ENCODE assay signal across 14 cellular contexts in genomic region chr6:40695114-40695513, GRCh38.
DNase-seq lines count a peak whose midpoint lies in the region; ATAC-seq and TF ChIP-seq lines count a peak whose summit lies in the region.
"Had no signal": no experiment of that assay in that cellular context is flagged by ENCODE, and none has a peak within 500 bp of the region (broad histone marks: within the 10 kb centered on the region; RNA-seq: fewer than 3 reads in every experiment).

No MANE protein-coding gene starts in this region.

- no peaks in the 10 kb centered on the region for H3K9me3 Mint-ChIP-seq in CD4-positive, alpha-beta T cell
- no peaks in the 10 kb centered on the region for H3K9me3 Mint-ChIP-seq in activated naive CD8-positive, alpha-beta T cell treated with anti-CD3 and anti-CD28 coated beads, Interleukin-2, amount 50 U/mL, for 24 hours
- H3K9me3 Mint-ChIP-seq: T-helper 1 cell treated with Interleukin-12 subunit alpha and Interleukin-12 subunit beta and Interleukin-4 antibody, amounts not matched to agents 30 μg/mL and 1 μg/mL, for 36 hours had no signal

- H3K4me1 ChIP-seq in Loucy (ENCODE audit: insufficient read depth, low read length, poor library complexity, severe bottlenecking): peaks cover under 1% of the 10 kb centered on the region
- H3K4me1 ChIP-seq in left lung: no peaks in the 10 kb centered on the region
- H3K4me1 ChIP-seq: breast epithelium, testis had no signal

- no peak overlapping the region for H3K9ac ChIP-seq in Loucy (ENCODE audit: low read depth, low read length, poor library complexity, severe bottlenecking)

- H3K27ac ChIP-seq in left lung: no peak overlapping the region
- no peak overlapping the region for H3K27ac ChIP-seq in CD4-positive, alpha-beta T cell (ENCODE audit: low read depth, low read length)
- H3K27ac ChIP-seq: breast epithelium, skin epidermis, testis had no signal

- peak; percentile 21 for ATAC-seq in left lung
- ATAC-seq in CD4-positive, alpha-beta T cell (ENCODE audit: poor library complexity): no peak
- no peak for ATAC-seq in GM21528 (IDR thresholded peaks at IDR 0.05; ENCODE audit: low FRiP score, unreplicated experiment)
- no peak for ATAC-seq in activated naive CD8-positive, alpha-beta T cell treated with anti-CD3 and anti-CD28 coated beads, Interleukin-2, amount 50 U/mL, for 24 hours

- no peaks in the 10 kb centered on the region for H3F3A ChIP-seq in Loucy (ENCODE audit: low read depth)

- H3K36me3 Mint-ChIP-seq in CD4-positive, alpha-beta T cell (ENCODE audit: low read depth): no peaks in the 10 kb centered on the region
- H3K36me3 Mint-ChIP-seq in activated naive CD8-positive, alpha-beta T cell treated with anti-CD3 and anti-CD28 coated beads, Interleukin-2, amount 50 U/mL, for 24 hours (ENCODE audit: low read depth): no peaks in the 10 kb centered on the region

- H3K4me2 ChIP-seq in Loucy (ENCODE audit: low read depth, low read length, poor library complexity, severe bottlenecking): no peak overlapping the region

- POLR2A ChIA-PET in CD4-positive, alpha-beta T cell (lab: Charles Lee): no interaction called here

- H3K4me3 ChIP-seq in Loucy (ENCODE audit: low read length, poor library complexity, severe bottlenecking) (no peak overlapping the region), left lung (no peak overlapping the region)
- H3K4me3 ChIP-seq: breast epithelium, skin epidermis, testis had no signal

- DNase-seq in DMS79 treated with DMSO at 0.1 percent for 48 hours (lab: John Stamatoyannopoulos, UW): peak; percentile 53
- peak; percentile 7 for DNase-seq in SK-MEL-5 (ENCODE audit: low read depth, low spot score)
- DNase-seq in left lung: no peak
- no peak for DNase-seq in CD4-positive, alpha-beta T cell
- no peak for DNase-seq in activated naive CD8-positive, alpha-beta T cell treated with anti-CD3 and anti-CD28 coated beads, Interleukin-2, amount 50 U/mL, for 24 hours
- DNase-seq: activated CD4-positive, alpha-beta T cell treated with anti-CD3 and anti-CD28 coated beads, Interleukin-2, amount 50 U/mL, for 4 hours; activated gamma-delta T cell; GOT3; testis had no signal

- in situ Hi-C loops in SK-MEL-5 (cut with HindIII; ENCODE audit: low pct_unique_long_range_greater_than_20kb, low sequenced_read_pairs): no loop called here

- no peak overlapping the region for H3K4me3 Mint-ChIP-seq in CD4-positive, alpha-beta T cell
- H3K4me3 Mint-ChIP-seq in activated naive CD8-positive, alpha-beta T cell treated with anti-CD3 and anti-CD28 coated beads, Interleukin-2, amount 50 U/mL, for 24 hours: no peak overlapping the region
- H3K4me3 Mint-ChIP-seq: T-helper 1 cell treated with Interleukin-12 subunit alpha and Interleukin-12 subunit beta and Interleukin-4 antibody, amounts not matched to agents 30 μg/mL and 1 μg/mL, for 36 hours had no signal

- H3K79me2 ChIP-seq in Loucy (ENCODE audit: insufficient read depth, low read length): no peaks in the 10 kb centered on the region

- H3K27me3 ChIP-seq in Loucy (ENCODE audit: insufficient read depth, low read length, poor library complexity, severe bottlenecking): no peaks in the 10 kb centered on the region
- no peaks in the 10 kb centered on the region for H3K27me3 ChIP-seq in left lung
- no peaks in the 10 kb centered on the region for H3K27me3 ChIP-seq in CD4-positive, alpha-beta T cell (ENCODE audit: control insufficient read depth, insufficient read depth, low read length)
- H3K27me3 ChIP-seq: breast epithelium, testis had no signal

- H3K27ac Mint-ChIP-seq in CD4-positive, alpha-beta T cell: no peak overlapping the region
- no peak overlapping the region for H3K27ac Mint-ChIP-seq in activated naive CD8-positive, alpha-beta T cell treated with anti-CD3 and anti-CD28 coated beads, Interleukin-2, amount 50 U/mL, for 24 hours
- H3K27ac Mint-ChIP-seq: T-helper 1 cell treated with Interleukin-12 subunit alpha and Interleukin-12 subunit beta and Interleukin-4 antibody, amounts not matched to agents 30 μg/mL and 1 μg/mL, for 36 hours had no signal

- no peak for TF ChIP-seq CTCF in Loucy (conservative IDR thresholded peaks at IDR 0.05; ENCODE audit: low read length)
- TF ChIP-seq CTCF in left lung (IDR thresholded peaks at IDR 0.05): no peak
- no peak for TF ChIP-seq CTCF in CD4-positive, alpha-beta T cell (IDR thresholded peaks at IDR 0.05)

- H4K20me1 ChIP-seq in Loucy (ENCODE audit: insufficient read depth, low read length, poor library complexity, severe bottlenecking): no peaks in the 10 kb centered on the region

- intact Hi-C loops in left lung (cut with DNase I): no loop called here
- intact Hi-C loops in CD4-positive, alpha-beta T cell (cut with DNase I, micrococcal nuclease): no loop called here

- H3K9me3 ChIP-seq in Loucy (ENCODE audit: insufficient read depth, low read depth, low read length) (no peaks in the 10 kb centered on the region), left lung (no peaks in the 10 kb centered on the region)
- H3K9me3 ChIP-seq in CD4-positive, alpha-beta T cell (ENCODE audit: control insufficient read depth, low read length): no peaks in the 10 kb centered on the region
- H3K9me3 ChIP-seq: breast epithelium, testis had no signal

- H3K27me3 Mint-ChIP-seq in CD4-positive, alpha-beta T cell: peaks cover 5% of the 10 kb centered on the region
- H3K27me3 Mint-ChIP-seq in activated naive CD8-positive, alpha-beta T cell treated with anti-CD3 and anti-CD28 coated beads, Interleukin-2, amount 50 U/mL, for 24 hours: no peaks in the 10 kb centered on the region

- CTCF ChIA-PET in CD4-positive, alpha-beta T cell (lab: Charles Lee): no interaction called here

- H3K4me1 Mint-ChIP-seq in CD4-positive, alpha-beta T cell (ENCODE audit: low read depth): no peaks in the 10 kb centered on the region
- H3K4me1 Mint-ChIP-seq in activated naive CD8-positive, alpha-beta T cell treated with anti-CD3 and anti-CD28 coated beads, Interleukin-2, amount 50 U/mL, for 24 hours: no peaks in the 10 kb centered on the region

- peak overlapping the region; percentile 22 for H2AFZ ChIP-seq in Loucy (ENCODE audit: low read length)

- no peaks in the 10 kb centered on the region for H3K9me2 ChIP-seq in Loucy (replicated peaks; ENCODE audit: low read depth, low read length)

- H3K36me3 ChIP-seq in Loucy (ENCODE audit: insufficient read depth, low read length) (no peaks in the 10 kb centered on the region), left lung (no peaks in the 10 kb centered on the region)
- H3K36me3 ChIP-seq: breast epithelium had no signal

Comparison
In these comparisons a context has a peak if more than half of its experiments do, and no peak if none do; other contexts are left out.
1. DNase-seq: peak in DMS79 treated with DMSO at 0.1 percent for 48 hours (single experiment) and SK-MEL-5 (single experiment); none in left lung (0 of 2), CD4-positive, alpha-beta T cell (0 of 10) and activated naive CD8-positive, alpha-beta T cell treated with anti-CD3 and anti-CD28 coated beads, Interleukin-2, amount 50 U/mL, for 24 hours (single experiment).